ENCODE assay signal across 9 cellular contexts in the genomic region with DNA sequence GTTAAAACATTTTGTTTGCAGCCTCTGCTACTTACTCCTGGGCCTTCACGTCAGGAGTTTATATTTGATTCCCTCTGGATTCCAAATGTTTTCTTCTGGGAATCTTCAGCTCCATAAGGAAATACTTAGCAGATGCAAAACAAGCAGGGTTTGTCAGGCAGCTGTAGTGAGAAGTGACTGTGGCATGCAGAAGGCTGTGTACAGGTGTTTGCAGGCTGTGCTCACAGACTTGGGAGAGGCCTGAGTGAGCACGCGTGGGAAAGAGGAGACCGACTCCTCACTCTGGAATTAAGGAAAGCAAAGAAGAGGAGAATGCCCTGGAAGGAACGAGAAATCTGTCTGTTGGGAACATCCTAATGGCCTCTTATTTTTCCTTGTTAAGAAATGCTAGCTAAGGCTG.
DNase-seq lines count a peak whose midpoint lies in the region; ATAC-seq, FAIRE-seq and TF ChIP-seq lines count a peak whose summit lies in the region.
"Had no signal": no experiment of that assay in that cellular context is flagged by ENCODE, and none has a peak within 500 bp of the region (broad histone marks: within the 10 kb centered on the region; RNA-seq: fewer than 3 reads in every experiment).

No MANE protein-coding gene starts in this region.

- H3K9me3 Mint-ChIP-seq in natural killer cell (no peaks in the 10 kb centered on the region), neural progenitor cell (no peaks in the 10 kb centered on the region)

- H3K36me3 ChIP-seq in PC-9 (ENCODE audit: low read depth) = no peaks in the 10 kb centered on the region
- peaks cover 25 to 61% of the 10 kb centered on the region in 2 experiments for H3K36me3 ChIP-seq in endothelial cell of umbilical vein (ENCODE audit: control insufficient read depth in 2 of 2, extremely low read depth in 1 of 2, insufficient read depth in 2 of 2, low read length in 2 of 2)
- H3K36me3 ChIP-seq in neural progenitor cell = no peaks in the 10 kb centered on the region

- no peak for ATAC-seq in natural killer cell

- POLR2A ChIA-PET in PC-9 (lab: Charles Lee; ENCODE audit: unreplicated experiment) (interaction anchor here (0.6 kb wide), 1 partner anchor 177 kb away, joined by 6 read pairs; no protein-coding TSS in a partner anchor), endothelial cell of umbilical vein (lab: Charles Lee) (interaction anchor here (0.6 kb wide), 1 partner anchor 10 kb away, joined by 3 read pairs; no protein-coding TSS in a partner anchor)

- H3K27ac Mint-ChIP-seq in natural killer cell (peak overlapping the region; percentile 79 to 84), neural progenitor cell (no peak overlapping the region)

- H2AFZ ChIP-seq in PC-9 (no peak overlapping the region), endothelial cell of umbilical vein (ENCODE audit: low read depth, low read length) (no peak overlapping the region), neural progenitor cell (replicated peaks) (no peak overlapping the region)

- peaks cover 68 to 86% of the 10 kb centered on the region in 2 donors for H3K4me1 Mint-ChIP-seq in natural killer cell
- peaks cover 12% of the 10 kb centered on the region for H3K4me1 Mint-ChIP-seq in neural progenitor cell

- no peaks in the 10 kb centered on the region for H3K27me3 Mint-ChIP-seq in natural killer cell (ENCODE audit: low read depth in 2 of 2)
- H3K27me3 Mint-ChIP-seq in neural progenitor cell (ENCODE audit: insufficient read depth, low read depth) = peaks cover 2% of the 10 kb centered on the region

- H3K4me1 ChIP-seq in PC-9 (replicated peaks; ENCODE audit: insufficient read depth) (peaks cover 21% of the 10 kb centered on the region), endothelial cell of umbilical vein (ENCODE audit: control insufficient read depth, extremely low read depth, insufficient read depth, low read length) (peaks cover 93% of the 10 kb centered on the region), neural progenitor cell (peaks cover 3% of the 10 kb centered on the region)

- no peak overlapping the region for H3K4me3 ChIP-seq in AG09309 (ENCODE audit: control insufficient read depth, low read depth, low read length)
- H3K4me3 ChIP-seq in PC-9 = no peak overlapping the region
- no peak overlapping the region for H3K4me3 ChIP-seq in endothelial cell of umbilical vein (replicated peaks in 1 of 3; ENCODE audit: insufficient read depth in 1 of 3, low read depth in 1 of 3, low read length in 3 of 3)
- H3K4me3 ChIP-seq in neural progenitor cell = no peak overlapping the region

- CTCF ChIA-PET in PC-9 (lab: Charles Lee) (interaction anchor here (0.7 kb wide), 1 partner anchor 25 kb away, joined by 4 read pairs; no protein-coding TSS in a partner anchor), endothelial cell of umbilical vein (lab: Charles Lee) (interaction anchor here (1.0 to 1.8 kb wide), 5 partner anchors 31 to 676 kb away, joined by 3 to 9 read pairs (median 4); no protein-coding TSS in a partner anchor)

- H3K9me3 ChIP-seq in PC-9 (ENCODE audit: insufficient read depth, low read depth) = no peaks in the 10 kb centered on the region
- H3K9me3 ChIP-seq in endothelial cell of umbilical vein (replicated peaks; ENCODE audit: control insufficient read depth, insufficient read depth, low read length) = no peaks in the 10 kb centered on the region
- no peaks in the 10 kb centered on the region for H3K9me3 ChIP-seq in neural progenitor cell (ENCODE audit: low read depth)

- dilution Hi-C loops in endothelial cell of umbilical vein (cut with MboI; ENCODE audit: extremely low pct_ligation_motif_present, low sequenced_read_pairs) = no loop called here

- H3K27me3 ChIP-seq in PC-9 (ENCODE audit: insufficient read depth, low read depth) = no peaks in the 10 kb centered on the region
- H3K27me3 ChIP-seq in endothelial cell of umbilical vein (ENCODE audit: control insufficient read depth in 2 of 2, insufficient read depth in 2 of 2, low read length in 2 of 2) = no peaks in the 10 kb centered on the region
- H3K27me3 ChIP-seq in neural progenitor cell = no peaks in the 10 kb centered on the region

- H3F3A ChIP-seq in PC-9 (ENCODE audit: insufficient read depth, low read depth) = peaks cover 10% of the 10 kb centered on the region
- H3F3A ChIP-seq in neural progenitor cell (ENCODE audit: low read depth) = no peaks in the 10 kb centered on the region

- no peak for FAIRE-seq in endothelial cell of umbilical vein (lab: Jason Lieb, UNC)

- TF ChIP-seq POLR2A in endothelial cell of umbilical vein (IDR thresholded peaks at IDR 0.05; ENCODE audit: low read depth, low read length) = no peak

- intact Hi-C loops in PC-9 (cut with micrococcal nuclease; ENCODE audit: unreplicated experiment) = loop anchor here (2.0 kb wide), 5 partner anchors 30 to 150 kb away; partner anchors contain the start of gene TGFBR2
- intact Hi-C loops in endothelial cell of umbilical vein (cut with micrococcal nuclease) = loop anchor here (1.0 kb wide), 1 partner anchor 7 kb away; no protein-coding TSS in a partner anchor
- intact Hi-C loops in natural killer cell (cut with micrococcal nuclease) = no loop called here

- H3K79me2 ChIP-seq in PC-9 (ENCODE audit: low read depth) (no peaks in the 10 kb centered on the region), endothelial cell of umbilical vein (ENCODE audit: control insufficient read depth, insufficient read depth, low read length) (peaks cover 55% of the 10 kb centered on the region), neural progenitor cell (ENCODE audit: low read depth) (no peaks in the 10 kb centered on the region)

- H3K9ac ChIP-seq in endothelial cell of umbilical vein (replicated peaks; ENCODE audit: extremely low read depth, insufficient read depth, low read length) (peak overlapping the region; percentile 60), neural progenitor cell (no peak overlapping the region)

- H3K27ac ChIP-seq in PC-9 (peak overlapping the region; percentile 76), endothelial cell of umbilical vein (ENCODE audit: insufficient read depth, low read depth, low read length) (peak overlapping the region; percentile 86), neural progenitor cell (no peak overlapping the region)

- H3K4me3 Mint-ChIP-seq in natural killer cell = peak overlapping the region; percentile 72
- no peak overlapping the region for H3K4me3 Mint-ChIP-seq in neural progenitor cell

- TF ChIP-seq CTCF in AG09309 (IDR thresholded peaks at IDR 0.05; ENCODE audit: control insufficient read depth, insufficient read depth, low read depth, low read length, missing control alignments) (no peak), PC-9 (conservative IDR thresholded peaks at IDR 0.05) (no peak), endothelial cell of umbilical vein (IDR thresholded peaks at IDR 0.05; ENCODE audit: extremely low read depth in 1 of 2, insufficient read depth in 1 of 2, low read depth in 1 of 2, low read length in 2 of 2) (no peak), natural killer cell (IDR thresholded peaks at IDR 0.05) (no peak), neural progenitor cell (IDR thresholded peaks at IDR 0.05) (no peak)

- H3K4me2 ChIP-seq in PC-9 (peak overlapping the region; percentile 27; the same call in 1 of the 2 replicates), endothelial cell of umbilical vein (ENCODE audit: insufficient read depth, low read length) (peak overlapping the region; percentile 55), neural progenitor cell (no peak overlapping the region)

- DNase-seq in AG09309 (ENCODE audit: low read depth) (peak; percentile 1), PC-9 (peak; percentile 35 to 56), endothelial cell of umbilical vein (ENCODE audit: low read depth, low spot score) (peak; percentile 52), natural killer cell (no peak), UCSD-AML1 (lab: John Stamatoyannopoulos, UW; ENCODE audit: unreplicated experiment) (no peak), neural progenitor cell (ENCODE audit: low spot score) (no peak), hippocampal formation (lab: John Stamatoyannopoulos, UW) (no peak), NCI-H446 treated with DMSO at 0.1 percent for 48 hours (lab: John Stamatoyannopoulos, UW) (no peak)
- DNase-seq: NCI-H1694 had no signal

- no peaks in the 10 kb centered on the region for H4K20me1 ChIP-seq in PC-9 (ENCODE audit: insufficient read depth)
- no peaks in the 10 kb centered on the region for H4K20me1 ChIP-seq in endothelial cell of umbilical vein (replicated peaks; ENCODE audit: control insufficient read depth, extremely low read depth, insufficient read depth, low read length)
- H4K20me1 ChIP-seq in neural progenitor cell (ENCODE audit: low read depth) = no peaks in the 10 kb centered on the region

- no TSS peak for BruUV-seq in PC-9 (replicated peaks; lab: Mats Ljungman, UMichigan)
- TSS peak; percentile 31 for BruUV-seq in endothelial cell of umbilical vein (replicated peaks; lab: Mats Ljungman, UMichigan)

- H3K36me3 Mint-ChIP-seq in natural killer cell (peaks cover 11% of the 10 kb centered on the region), neural progenitor cell (peaks cover 39% of the 10 kb centered on the region)

- no peaks in the 10 kb centered on the region for H3K9me2 ChIP-seq in PC-9 (ENCODE audit: insufficient read depth)

- no peaks in the 10 kb centered on the region for H3K9me1 ChIP-seq in endothelial cell of umbilical vein (replicated peaks; ENCODE audit: control insufficient read depth, extremely low read depth, insufficient read depth, low read length)

TF ChIP-seq in endothelial cell of umbilical vein, 7 proteins besides CTCF, POLR2A, EP300 and RAD21:
- TF ChIP-seq GATA2 (IDR thresholded peaks at IDR 0.05; ENCODE audit: insufficient read depth, insufficient read length, low read depth, low read length) = no peak
- no peak for TF ChIP-seq POLR2AphosphoS5 (IDR thresholded peaks at IDR 0.05; ENCODE audit: insufficient read depth, low read depth, low read length)
- no peak for TF ChIP-seq MYC (IDR thresholded peaks at IDR 0.05; ENCODE audit: low read depth, low read length)
- TF ChIP-seq MAX (IDR thresholded peaks at IDR 0.05; ENCODE audit: insufficient read depth, insufficient read length) = no peak
- no peak for TF ChIP-seq EZH2 (IDR thresholded peaks at IDR 0.05; ENCODE audit: borderline replicate concordance, low read depth, low read length, severe bottlenecking)
- no peak for TF ChIP-seq FOS (IDR thresholded peaks at IDR 0.05; ENCODE audit: borderline replicate concordance, insufficient read depth, low read length)
- TF ChIP-seq JUN (IDR thresholded peaks at IDR 0.05; ENCODE audit: borderline replicate concordance, insufficient read depth, insufficient read length, low read depth) = no peak

Comparison
In these comparisons a context has a peak if more than half of its experiments do, and no peak if none do; other contexts are left out.
1. DNase-seq: peak in AG09309 (single experiment), PC-9 (2 of 2) and endothelial cell of umbilical vein (single experiment); none in natural killer cell (single experiment), UCSD-AML1 (single experiment), neural progenitor cell (single experiment), hippocampal formation (0 of 2) and NCI-H446 treated with DMSO at 0.1 percent for 48 hours (single experiment).